In the genomic region with DNA sequence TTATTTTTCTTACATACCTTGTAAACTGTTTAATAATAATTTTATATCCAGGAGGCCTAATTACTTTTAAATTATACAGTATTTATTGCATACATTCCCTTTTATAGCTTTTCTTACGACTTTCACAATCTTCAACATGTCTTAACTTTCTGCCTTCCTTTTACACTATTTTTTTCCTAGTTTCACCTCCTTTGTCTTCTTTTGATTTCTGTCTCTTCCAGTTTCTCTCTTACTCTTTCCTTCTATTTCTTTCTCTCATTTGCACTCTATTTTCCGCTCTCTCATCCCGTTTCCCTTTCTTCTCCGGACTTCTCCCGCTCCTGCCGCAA, we compare ENCODE assay signal across 8 cellular contexts. TPM values are rescaled to one million over a fixed set of nuclear protein-coding genes. Genes with fewer than 3 reads are reported as not detected.
DNase-seq lines count a peak whose midpoint lies in the region; ATAC-seq and TF ChIP-seq lines count a peak whose summit lies in the region.

No MANE protein-coding gene starts in this region.

- H3K27ac ChIP-seq in ascending aorta (peak overlapping the region; percentile 82 to 84), iPS-20b (ENCODE audit: low read length) (peak overlapping the region; percentile 80), smooth muscle cell (ENCODE audit: low read depth) (peak overlapping the region; percentile 89)

- peaks cover 7% of the 10 kb centered on the region for H3F3A ChIP-seq in smooth muscle cell (ENCODE audit: low read depth)

- 6% methylated on average over 6 of the region's 6 CpGs for WGBS in smooth muscle cell (ENCODE audit: low lambda C conversion rate)

- no peak for TF ChIP-seq CTCF in ascending aorta (IDR thresholded peaks at IDR 0.05)
- TF ChIP-seq CTCF in smooth muscle cell (IDR thresholded peaks at IDR 0.05; ENCODE audit: borderline replicate concordance, insufficient read depth, poor library complexity, severe bottlenecking): no peak

- H3K9me3 ChIP-seq in ascending aorta (peaks cover 0 to 18% of the 10 kb centered on the region in 2 donors), iPS-20b (ENCODE audit: insufficient read depth, low read depth, low read length) (no peaks in the 10 kb centered on the region), smooth muscle cell (replicated peaks; ENCODE audit: low read depth) (no peaks in the 10 kb centered on the region)

- ATAC-seq in GM18873 (IDR thresholded peaks at IDR 0.05; ENCODE audit: low FRiP score, unreplicated experiment) (no peak), HG03196 (IDR thresholded peaks at IDR 0.05; ENCODE audit: unreplicated experiment) (no peak)

- no peak overlapping the region for H2AFZ ChIP-seq in smooth muscle cell (ENCODE audit: low read depth)

- H3K9ac ChIP-seq in iPS-20b (ENCODE audit: low read depth, low read length) (peak overlapping the region; percentile 91), smooth muscle cell (ENCODE audit: low read depth) (peak overlapping the region; percentile 78)

- DNase-seq in HT-29 (ENCODE audit: low spot score) (peak; percentile 71), ascending aorta (ENCODE audit: low spot score in 2 of 2) (no peak), smooth muscle cell (lab: John Stamatoyannopoulos, UW; ENCODE audit: unreplicated experiment) (no peak), DMS 273 (lab: John Stamatoyannopoulos, UW; ENCODE audit: unreplicated experiment) (no peak), iPS-NIHi7 (ENCODE audit: extremely low spot score) (no peak)

- peaks cover 6% of the 10 kb centered on the region for H4K20me1 ChIP-seq in smooth muscle cell (ENCODE audit: low read depth)

- H3K4me1 ChIP-seq in ascending aorta (peaks cover 0 to 4% of the 10 kb centered on the region in 2 donors), iPS-20b (ENCODE audit: insufficient read depth, low read length) (peaks cover 41% of the 10 kb centered on the region), smooth muscle cell (ENCODE audit: low read depth) (peaks cover 52% of the 10 kb centered on the region)

- peak overlapping the region; percentile 81 for H3K4me2 ChIP-seq in smooth muscle cell

- H3K27me3 ChIP-seq in ascending aorta (no peaks in the 10 kb centered on the region), iPS-20b (ENCODE audit: insufficient read depth, low read length) (no peaks in the 10 kb centered on the region), smooth muscle cell (ENCODE audit: low read depth) (no peaks in the 10 kb centered on the region)

- peak overlapping the region; percentile 54 to 76 for H3K4me3 ChIP-seq in ascending aorta
- peak overlapping the region; percentile 75 for H3K4me3 ChIP-seq in iPS-20b (ENCODE audit: low read length)
- peak overlapping the region; percentile 47 for H3K4me3 ChIP-seq in smooth muscle cell

- intact Hi-C loops in ascending aorta (cut with DNase I): no loop called here

- peaks cover 11% of the 10 kb centered on the region for H3K79me2 ChIP-seq in smooth muscle cell (ENCODE audit: low read depth)

- peaks cover 3 to 8% of the 10 kb centered on the region in 2 donors for H3K36me3 ChIP-seq in ascending aorta
- peaks cover 9% of the 10 kb centered on the region for H3K36me3 ChIP-seq in iPS-20b (ENCODE audit: insufficient read depth, low read depth, low read length)
- H3K36me3 ChIP-seq in smooth muscle cell (ENCODE audit: low read depth): no peaks in the 10 kb centered on the region

RNA-seq across cellular contexts. Expression of a gene that starts 11.5 kb away (rescaled TPM):
- 17.3 and 22.3 TPM in 2 replicates for total RNA-seq in HT-29 (2014; rRNA removed; shearing (Covaris generic))
- 6.9 TPM for total RNA-seq in ascending aorta
- total RNA-seq in smooth muscle cell: 2.8 and 6.7 TPM in 2 replicates
- 1.9 and 6.4 TPM in 2 replicates for polyA plus RNA-seq in smooth muscle cell

RNA-seq across cellular contexts. Expression of a gene that starts 26.9 kb away (rescaled TPM):
- 32.1 and 40.0 TPM in 2 replicates for total RNA-seq in HT-29 (2014; rRNA removed; shearing (Covaris generic))
- total RNA-seq in ascending aorta (7.8 TPM), smooth muscle cell (6.7 and 8.0 TPM in 2 replicates)
- 1.2 and 4.3 TPM in 2 replicates for polyA plus RNA-seq in smooth muscle cell

RNA-seq across cellular contexts. Expression of a gene that starts 33.8 kb away (rescaled TPM):
- total RNA-seq in HT-29 (2014; rRNA removed; shearing (Covaris generic)): 18.3 and 18.5 TPM in 2 replicates
- 1.4 TPM for total RNA-seq in ascending aorta
- total RNA-seq in smooth muscle cell: 8.2 and 20.3 TPM in 2 replicates
- 3.2 and 4.1 TPM in 2 replicates for polyA plus RNA-seq in smooth muscle cell

RNA-seq across cellular contexts. Expression of a gene that starts 46.4 kb away (rescaled TPM):
- 33.7 and 39.4 TPM in 2 replicates for total RNA-seq in HT-29 (2014; rRNA removed; shearing (Covaris generic))
- total RNA-seq in ascending aorta: 12.9 TPM
- 13.9 and 22.8 TPM in 2 replicates for total RNA-seq in smooth muscle cell
- 3.9 and 8.5 TPM in 2 replicates for polyA plus RNA-seq in smooth muscle cell

RNA-seq across cellular contexts. Expression of a gene that starts 56.6 kb away (rescaled TPM):
- total RNA-seq in HT-29 (2014; rRNA removed; shearing (Covaris generic)): 11.4 and 14.6 TPM in 2 replicates
- total RNA-seq in ascending aorta (1.9 TPM), smooth muscle cell (12.7 and 13.6 TPM in 2 replicates)
- 4.4 and 8.9 TPM in 2 replicates for polyA plus RNA-seq in smooth muscle cell
